In the genomic region with DNA sequence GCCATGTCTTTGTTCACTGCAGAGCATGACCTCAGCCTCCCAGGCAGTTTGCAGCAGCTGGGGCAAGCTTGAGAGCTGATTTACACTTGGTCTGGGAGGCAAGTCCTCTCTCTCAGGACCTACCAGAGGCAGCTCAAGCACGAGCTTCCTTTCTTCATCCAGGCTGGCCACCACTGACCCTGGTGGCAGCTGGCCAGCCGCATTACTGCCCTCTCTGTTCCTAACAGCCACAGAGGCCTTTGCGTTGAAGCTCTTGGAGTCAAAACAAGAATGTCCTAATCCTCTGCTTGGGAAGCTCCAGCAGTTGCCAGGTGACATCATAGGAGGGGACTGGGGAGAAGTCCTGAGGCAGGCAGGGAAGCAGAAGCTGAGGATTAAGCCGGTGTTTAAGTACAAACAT, we compare ENCODE assay signal across 9 cellular contexts.
DNase-seq lines count a peak whose midpoint lies in the region; ATAC-seq and TF ChIP-seq lines count a peak whose summit lies in the region.
"Had no signal": no experiment of that assay in that cellular context is flagged by ENCODE, and none has a peak within 500 bp of the region (broad histone marks: within the 10 kb centered on the region; RNA-seq: fewer than 3 reads in every experiment).

No MANE protein-coding gene starts in this region.

- 81 to 92% methylated on average over 3 to 4 of the region's 4 CpGs for WGBS in endodermal cell (ENCODE audit: insufficient coverage in 1 of 2, insufficient read length in 1 of 2), 2 experiments
- no CpG with 5 or more reads among the region's 4 CpGs for WGBS in mesendoderm (ENCODE audit: extremely low coverage, insufficient coverage, low lambda C conversion rate)

- no peaks in the 10 kb centered on the region for H3K79me1 ChIP-seq in mesendoderm (ENCODE audit: low read length)

- H3K79me2 ChIP-seq in mesendoderm (ENCODE audit: control insufficient read depth, insufficient read depth, low read length), result no peaks in the 10 kb centered on the region

- intact Hi-C loops in Caco-2 (cut with micrococcal nuclease; ENCODE audit: unreplicated experiment), result no loop called here

- H4K5ac ChIP-seq in mesendoderm (ENCODE audit: low read length), result no peak overlapping the region

- no peak for TF ChIP-seq CTCF in endodermal cell (conservative IDR thresholded peaks at IDR 0.05)
- TF ChIP-seq CTCF in Caco-2 (IDR thresholded peaks at IDR 0.05; ENCODE audit: insufficient read depth in 1 of 2, low read depth in 1 of 2, low read length in 1 of 2, severe bottlenecking in 1 of 2, unreplicated experiment in 1 of 2), result no peak

- H2BK120ac ChIP-seq in mesendoderm (ENCODE audit: low read depth, low read length), result no peak overlapping the region

- CTCF ChIA-PET in Caco-2 (lab: Charles Lee), result no interaction called here

- H3K9ac ChIP-seq in endodermal cell (ENCODE audit: extremely low read depth, low read length, poor library complexity, severe bottlenecking), result no peak overlapping the region
- H3K9ac ChIP-seq in mesendoderm (ENCODE audit: low read length), result no peak overlapping the region

- no peak overlapping the region for H2AK5ac ChIP-seq in mesendoderm (ENCODE audit: low read length)

- H3K27ac Mint-ChIP-seq in endodermal cell, result peak overlapping the region; percentile 41
- H3K27ac Mint-ChIP-seq in activated naive CD8-positive, alpha-beta T cell treated with anti-CD3 and anti-CD28 coated beads for 36 hours, result no peak overlapping the region
- no peak overlapping the region for H3K27ac Mint-ChIP-seq in Caco-2 (ENCODE audit: unreplicated experiment)
- H3K27ac Mint-ChIP-seq: nephron progenitor cell had no signal

- peak; percentile 98 for DNase-seq in MG63
- no peak for DNase-seq in endodermal cell
- peak; percentile 54 for DNase-seq in mesendoderm
- DNase-seq in substantia nigra (lab: John Stamatoyannopoulos, UW), result peak in 43 of 49 donors; percentile 5 to 80 (median 40)
- DNase-seq in activated naive CD8-positive, alpha-beta T cell treated with anti-CD3 and anti-CD28 coated beads for 36 hours, result no peak
- no peak for DNase-seq in Caco-2
- no peak for DNase-seq in NCI-H345 treated with DMSO at 0.1 percent for 48 hours (lab: John Stamatoyannopoulos, UW; ENCODE audit: unreplicated experiment)
- DNase-seq: nephron progenitor cell had no signal

- H3K36me3 Mint-ChIP-seq in endodermal cell (ENCODE audit: low read depth), result no peaks in the 10 kb centered on the region
- H3K36me3 Mint-ChIP-seq in activated naive CD8-positive, alpha-beta T cell treated with anti-CD3 and anti-CD28 coated beads for 36 hours, result no peaks in the 10 kb centered on the region
- H3K36me3 Mint-ChIP-seq in Caco-2 (ENCODE audit: insufficient read depth, unreplicated experiment), result no peaks in the 10 kb centered on the region

- POLR2A ChIA-PET in Caco-2 (lab: Charles Lee), result no interaction called here

- H3K4ac ChIP-seq in mesendoderm (ENCODE audit: low read depth, low read length), result no peak overlapping the region

- no peaks in the 10 kb centered on the region for H3K36me3 ChIP-seq in MG63
- no peaks in the 10 kb centered on the region for H3K36me3 ChIP-seq in endodermal cell (ENCODE audit: control insufficient read depth, insufficient read depth, low read length)
- no peaks in the 10 kb centered on the region for H3K36me3 ChIP-seq in mesendoderm (ENCODE audit: control insufficient read depth, insufficient read depth, low read length)
- H3K36me3 ChIP-seq in Caco-2 (ENCODE audit: control insufficient read depth, insufficient read depth, low read length), result no peaks in the 10 kb centered on the region

- no peaks in the 10 kb centered on the region for H3K4me1 ChIP-seq in endodermal cell (ENCODE audit: control insufficient read depth, insufficient read depth, low read length)
- H3K4me1 ChIP-seq in mesendoderm (ENCODE audit: control insufficient read depth, low read depth, low read length), result no peaks in the 10 kb centered on the region
- no peaks in the 10 kb centered on the region for H3K4me1 ChIP-seq in Caco-2

- H3K27ac ChIP-seq in endodermal cell (ENCODE audit: low read depth, low read length) (peak overlapping the region; percentile 98), mesendoderm (ENCODE audit: low read depth, low read length) (no peak overlapping the region), substantia nigra (ENCODE audit: low read depth, low read length, poor library complexity, severe bottlenecking) (no peak overlapping the region)

- no peak overlapping the region for H3K23ac ChIP-seq in mesendoderm (ENCODE audit: low read length)

- H3K27me3 ChIP-seq in MG63, result no peaks in the 10 kb centered on the region
- H3K27me3 ChIP-seq in endodermal cell (ENCODE audit: control insufficient read depth, insufficient read depth, low read length, poor library complexity, severe bottlenecking), result no peaks in the 10 kb centered on the region
- H3K27me3 ChIP-seq in mesendoderm (ENCODE audit: insufficient read depth, low read length, poor library complexity), result no peaks in the 10 kb centered on the region
- no peaks in the 10 kb centered on the region for H3K27me3 ChIP-seq in Caco-2 (replicated peaks; ENCODE audit: control insufficient read depth, insufficient read depth, low read length)

- H3K4me1 Mint-ChIP-seq in endodermal cell (peaks cover 6% of the 10 kb centered on the region), Caco-2 (ENCODE audit: low read depth, unreplicated experiment) (no peaks in the 10 kb centered on the region)
- no peaks in the 10 kb centered on the region for H3K4me1 Mint-ChIP-seq in activated naive CD8-positive, alpha-beta T cell treated with anti-CD3 and anti-CD28 coated beads for 36 hours

- no peak for ATAC-seq in GM18870 (IDR thresholded peaks at IDR 0.05; ENCODE audit: unreplicated experiment)

- H3K56ac ChIP-seq in mesendoderm (ENCODE audit: low read length), result no peak overlapping the region

- no peaks in the 10 kb centered on the region for H3K9me3 ChIP-seq in MG63
- no peaks in the 10 kb centered on the region for H3K9me3 ChIP-seq in endodermal cell (ENCODE audit: control insufficient read depth, low read length)
- no peaks in the 10 kb centered on the region for H3K9me3 ChIP-seq in Caco-2

- no peak overlapping the region for H2BK5ac ChIP-seq in mesendoderm (ENCODE audit: low read length)

- H3K9me3 Mint-ChIP-seq in endodermal cell, result no peaks in the 10 kb centered on the region
- no peaks in the 10 kb centered on the region for H3K9me3 Mint-ChIP-seq in activated naive CD8-positive, alpha-beta T cell treated with anti-CD3 and anti-CD28 coated beads for 36 hours
- peaks cover 6% of the 10 kb centered on the region for H3K9me3 Mint-ChIP-seq in Caco-2 (ENCODE audit: unreplicated experiment)
- H3K9me3 Mint-ChIP-seq: nephron progenitor cell had no signal

- H3K18ac ChIP-seq in mesendoderm (ENCODE audit: low read length), result no peak overlapping the region

- H3K4me3 Mint-ChIP-seq in endodermal cell (no peak overlapping the region), Caco-2 (ENCODE audit: unreplicated experiment) (no peak overlapping the region)
- no peak overlapping the region for H3K4me3 Mint-ChIP-seq in activated naive CD8-positive, alpha-beta T cell treated with anti-CD3 and anti-CD28 coated beads for 36 hours
- H3K4me3 Mint-ChIP-seq: nephron progenitor cell had no signal

- no TSS peak for BruUV-seq in Caco-2 (replicated peaks; lab: Mats Ljungman, UMichigan)

- H3K4me2 ChIP-seq in mesendoderm (ENCODE audit: low read length), result no peak overlapping the region

- no peak overlapping the region for H3K4me3 ChIP-seq in MG63
- H3K4me3 ChIP-seq in endodermal cell (ENCODE audit: low read length), result no peak overlapping the region
- no peak overlapping the region for H3K4me3 ChIP-seq in mesendoderm (ENCODE audit: low read length)
- H3K4me3 ChIP-seq in Caco-2 (ENCODE audit: low read depth, low read length), result no peak overlapping the region

- no peak overlapping the region for H2BK15ac ChIP-seq in mesendoderm (replicated peaks; ENCODE audit: low read depth)

- H4K8ac ChIP-seq in mesendoderm (ENCODE audit: low read depth, low read length), result no peak overlapping the region

- H3K27me3 Mint-ChIP-seq in endodermal cell (ENCODE audit: insufficient read depth) (no peaks in the 10 kb centered on the region), Caco-2 (ENCODE audit: insufficient read depth, unreplicated experiment) (no peaks in the 10 kb centered on the region)
- H3K27me3 Mint-ChIP-seq in activated naive CD8-positive, alpha-beta T cell treated with anti-CD3 and anti-CD28 coated beads for 36 hours, result peaks cover 3% of the 10 kb centered on the region

Comparison
In these comparisons a context has a peak if more than half of its experiments do, and no peak if none do; other contexts are left out.
1. DNase-seq: peak in MG63 (single experiment), mesendoderm (single experiment) and substantia nigra (43 of 49); none in endodermal cell (single experiment), activated naive CD8-positive, alpha-beta T cell treated with anti-CD3 and anti-CD28 coated beads for 36 hours (single experiment), Caco-2 (0 of 2) and NCI-H345 treated with DMSO at 0.1 percent for 48 hours (single experiment).